8 cellular contexts compared by ENCODE assay signal in genomic region chr2:54838585-54839035, GRCh38.
DNase-seq lines count a peak whose midpoint lies in the region; ATAC-seq lines count a peak whose summit lies in the region.

No MANE protein-coding gene starts in this region.

- DNase-seq in NCI-H510A treated with DMSO at 0.1 percent for 48 hours (lab: John Stamatoyannopoulos, UW) (peak; percentile 64), NCI-H510A (lab: John Stamatoyannopoulos, UW) (no peak), NCI-H2107 treated with DMSO at 0.1 percent for 48 hours (lab: John Stamatoyannopoulos, UW; ENCODE audit: unreplicated experiment) (peak; percentile 43), left colon (peak; percentile 30 to 78)
- peak; percentile 34 for DNase-seq in central memory CD4-positive, alpha-beta T cell
- peak; percentile 39 to 57 for DNase-seq in stimulated activated CD4-positive, alpha-beta T cell treated with anti-CD3 and anti-CD28 coated beads, Interleukin-4, amount 100 ng/mL, for 4 hours

- ATAC-seq in HG02798 (IDR thresholded peaks at IDR 0.05; ENCODE audit: poor library complexity, unreplicated experiment) = peak; percentile 81
- ATAC-seq in activated CD4-positive, CD25-positive, alpha-beta regulatory T cell treated with anti-CD3 and anti-CD28 coated beads, Interleukin-2, amount 50 U/mL, for 24 hours = peak; percentile 77 to 82
- peak; percentile 73 for ATAC-seq in left colon

- intact Hi-C loops in left colon (cut with DNase I, micrococcal nuclease) = loop anchor here in 1 of 2 donors (10.0 kb wide), 1 partner anchor 114 kb away; the partner anchor contains the start of gene EML6
